Comparison of ENCODE assay signal across 10 cellular contexts in the genomic region with DNA sequence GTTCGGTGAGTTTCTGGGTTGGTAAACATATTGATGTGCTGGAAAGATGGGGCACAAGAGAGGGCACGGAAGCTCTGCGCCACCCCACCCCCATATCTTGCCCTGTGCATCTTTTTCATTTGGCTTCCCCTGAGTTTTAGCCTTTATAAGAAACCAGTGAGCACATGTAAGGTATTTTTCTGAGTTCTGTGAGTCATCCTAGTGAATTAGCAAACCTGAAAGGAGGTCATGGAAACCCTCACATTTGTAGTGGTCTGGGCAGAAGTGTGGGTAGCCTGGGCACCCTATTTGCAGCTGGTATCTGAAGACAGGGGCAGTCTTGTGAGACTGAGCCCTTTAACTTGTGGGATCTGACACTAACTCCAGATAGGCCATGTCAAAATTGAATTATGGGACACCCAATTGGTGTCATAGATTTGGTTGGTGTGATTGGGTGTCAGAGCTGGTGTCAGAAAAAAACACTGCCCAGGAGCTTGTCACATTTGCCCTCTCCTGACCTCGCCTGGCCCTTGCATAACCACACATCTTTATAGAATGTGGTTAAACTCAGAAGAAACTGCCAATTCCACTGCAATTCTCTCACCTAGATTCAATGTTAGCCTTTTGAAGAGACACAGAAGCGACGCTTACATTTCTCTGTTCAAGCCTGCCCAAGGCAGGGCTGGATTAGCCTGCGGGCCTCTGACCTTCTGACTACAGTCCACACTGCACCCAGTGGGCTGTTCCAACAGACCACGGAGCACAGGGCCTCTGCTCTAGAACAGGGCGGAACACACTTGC. TPM values are rescaled to one million over a fixed set of nuclear protein-coding genes. Genes with fewer than 3 reads are reported as not detected.
A peak's percentile ranks its signal among the peaks of the same experiment; 100 is the strongest.
DNase-seq lines count a peak whose midpoint lies in the region; ATAC-seq and TF ChIP-seq lines count a peak whose summit lies in the region.
"Had no signal": no experiment of that assay in that cellular context is flagged by ENCODE, and none has a peak within 500 bp of the region (broad histone marks: within the 10 kb centered on the region; RNA-seq: fewer than 3 reads in every experiment).

No MANE protein-coding gene starts in this region.

- H3K27me3 ChIP-seq in foreskin keratinocyte = peaks cover 3% of the 10 kb centered on the region
- H3K27me3 ChIP-seq: vagina had no signal

- TF ChIP-seq CTCF in foreskin keratinocyte (conservative IDR thresholded peaks at IDR 0.05) (no peak), Calu3 (IDR thresholded peaks at IDR 0.05; ENCODE audit: unreplicated experiment) (no peak)

- intact Hi-C loops in Calu3 (cut with micrococcal nuclease; ENCODE audit: unreplicated experiment) = no loop called here

- H3K36me3 Mint-ChIP-seq in stimulated activated naive B cell treated with anti-CD40 and anti-IgM and Interleukin-4, amounts not matched to agents 10 μg/mL and 1 μg/mL and 100 μg/mL, for 72 hours = no peaks in the 10 kb centered on the region
- H3K36me3 Mint-ChIP-seq in Calu3 (ENCODE audit: insufficient read depth, unreplicated experiment) = no peaks in the 10 kb centered on the region

- H3K4me1 Mint-ChIP-seq in stimulated activated naive B cell treated with anti-CD40 and anti-IgM and Interleukin-4, amounts not matched to agents 10 μg/mL and 1 μg/mL and 100 μg/mL, for 72 hours = peaks cover 27 to 52% of the 10 kb centered on the region in 2 donors
- H3K4me1 Mint-ChIP-seq in Calu3 (ENCODE audit: low read depth, unreplicated experiment) = no peaks in the 10 kb centered on the region

- DNase-seq in activated CD4-positive, alpha-beta T cell treated with anti-CD3 and anti-CD28 coated beads, Interleukin-2, amount 50 U/mL, for 1 hour = peak; percentile 56
- DNase-seq in foreskin keratinocyte = peak in 1 of 2 donors; percentile 48
- DNase-seq in stimulated activated naive B cell treated with anti-CD40 and anti-IgM and Interleukin-4, amounts not matched to agents 10 μg/mL and 1 μg/mL and 100 μg/mL, for 72 hours = peak; percentile 66
- no peak for DNase-seq in NCI-H2196 (lab: John Stamatoyannopoulos, UW; ENCODE audit: unreplicated experiment)
- DNase-seq in Calu3 = no peak
- no peak for DNase-seq in amniotic stem cell (lab: John Stamatoyannopoulos, UW)
- DNase-seq: caudate nucleus, NCI-H526 treated with DMSO at 0.1 percent for 48 hours had no signal

- ATAC-seq in HG03432 (IDR thresholded peaks at IDR 0.05; ENCODE audit: unreplicated experiment) = peak; percentile 69
- peak; percentile 39 for ATAC-seq in foreskin keratinocyte
- ATAC-seq in stimulated activated naive B cell treated with anti-CD40 and anti-IgM and Interleukin-4, amounts not matched to agents 10 μg/mL and 1 μg/mL and 100 μg/mL, for 72 hours (replicated peaks) = peak; percentile 87

- CTCF ChIA-PET in Calu3 (lab: Charles Lee) = no interaction called here

- no peaks in the 10 kb centered on the region for H3K9me3 Mint-ChIP-seq in stimulated activated naive B cell treated with anti-CD40 and anti-IgM and Interleukin-4, amounts not matched to agents 10 μg/mL and 1 μg/mL and 100 μg/mL, for 72 hours
- no peaks in the 10 kb centered on the region for H3K9me3 Mint-ChIP-seq in Calu3 (ENCODE audit: low read depth, unreplicated experiment)

- no TSS peak for BruUV-seq in Calu3 (replicated peaks; lab: Mats Ljungman, UMichigan)

- peaks cover 13 to 27% of the 10 kb centered on the region in 2 donors for H3K27me3 Mint-ChIP-seq in stimulated activated naive B cell treated with anti-CD40 and anti-IgM and Interleukin-4, amounts not matched to agents 10 μg/mL and 1 μg/mL and 100 μg/mL, for 72 hours
- peaks cover 35% of the 10 kb centered on the region for H3K27me3 Mint-ChIP-seq in Calu3 (ENCODE audit: unreplicated experiment)

- H3K4me3 Mint-ChIP-seq in stimulated activated naive B cell treated with anti-CD40 and anti-IgM and Interleukin-4, amounts not matched to agents 10 μg/mL and 1 μg/mL and 100 μg/mL, for 72 hours = peak overlapping the region; percentile 36 to 58
- H3K4me3 Mint-ChIP-seq in Calu3 (ENCODE audit: low read depth, unreplicated experiment) = no peak overlapping the region

- H3K4me1 ChIP-seq in foreskin keratinocyte = no peaks in the 10 kb centered on the region
- H3K4me1 ChIP-seq: vagina had no signal

- H3K27ac Mint-ChIP-seq in stimulated activated naive B cell treated with anti-CD40 and anti-IgM and Interleukin-4, amounts not matched to agents 10 μg/mL and 1 μg/mL and 100 μg/mL, for 72 hours = peak overlapping the region; percentile 86
- no peak overlapping the region for H3K27ac Mint-ChIP-seq in Calu3 (ENCODE audit: unreplicated experiment)

- no peak overlapping the region for H3K27ac ChIP-seq in foreskin keratinocyte
- H3K27ac ChIP-seq: vagina had no signal

RNA-seq across cellular contexts. Expression of a gene that starts 12.0 kb away (rescaled TPM):
- total RNA-seq in foreskin keratinocyte (2.9 and 4.3 TPM in 2 replicates), Calu3 (2022) (9.1 and 11.3 TPM in 2 replicates)
- polyA plus RNA-seq in foreskin keratinocyte = 2.1 and 3.4 TPM in 2 replicates

RNA-seq across cellular contexts. Expression of a gene that starts 51.2 kb away (rescaled TPM):
- total RNA-seq in foreskin keratinocyte = 35.6 and 37.1 TPM in 2 replicates
- 19.6 and 23.0 TPM in 2 replicates for polyA plus RNA-seq in foreskin keratinocyte
- 47.6 and 51.3 TPM in 2 replicates for total RNA-seq in Calu3 (2022)

Comparison
In these comparisons a context has a peak if more than half of its experiments do, and no peak if none do; other contexts are left out.
1. DNase-seq: peak in activated CD4-positive, alpha-beta T cell treated with anti-CD3 and anti-CD28 coated beads, Interleukin-2, amount 50 U/mL, for 1 hour (single experiment) and stimulated activated naive B cell treated with anti-CD40 and anti-IgM and Interleukin-4, amounts not matched to agents 10 μg/mL and 1 μg/mL and 100 μg/mL, for 72 hours (single experiment); none in NCI-H2196 (single experiment), Calu3 (single experiment) and amniotic stem cell (single experiment).
2. Peak in every context shown above with its lines, with median percentiles within 50 percentile points of each other: ATAC-seq.